In the genomic region with DNA sequence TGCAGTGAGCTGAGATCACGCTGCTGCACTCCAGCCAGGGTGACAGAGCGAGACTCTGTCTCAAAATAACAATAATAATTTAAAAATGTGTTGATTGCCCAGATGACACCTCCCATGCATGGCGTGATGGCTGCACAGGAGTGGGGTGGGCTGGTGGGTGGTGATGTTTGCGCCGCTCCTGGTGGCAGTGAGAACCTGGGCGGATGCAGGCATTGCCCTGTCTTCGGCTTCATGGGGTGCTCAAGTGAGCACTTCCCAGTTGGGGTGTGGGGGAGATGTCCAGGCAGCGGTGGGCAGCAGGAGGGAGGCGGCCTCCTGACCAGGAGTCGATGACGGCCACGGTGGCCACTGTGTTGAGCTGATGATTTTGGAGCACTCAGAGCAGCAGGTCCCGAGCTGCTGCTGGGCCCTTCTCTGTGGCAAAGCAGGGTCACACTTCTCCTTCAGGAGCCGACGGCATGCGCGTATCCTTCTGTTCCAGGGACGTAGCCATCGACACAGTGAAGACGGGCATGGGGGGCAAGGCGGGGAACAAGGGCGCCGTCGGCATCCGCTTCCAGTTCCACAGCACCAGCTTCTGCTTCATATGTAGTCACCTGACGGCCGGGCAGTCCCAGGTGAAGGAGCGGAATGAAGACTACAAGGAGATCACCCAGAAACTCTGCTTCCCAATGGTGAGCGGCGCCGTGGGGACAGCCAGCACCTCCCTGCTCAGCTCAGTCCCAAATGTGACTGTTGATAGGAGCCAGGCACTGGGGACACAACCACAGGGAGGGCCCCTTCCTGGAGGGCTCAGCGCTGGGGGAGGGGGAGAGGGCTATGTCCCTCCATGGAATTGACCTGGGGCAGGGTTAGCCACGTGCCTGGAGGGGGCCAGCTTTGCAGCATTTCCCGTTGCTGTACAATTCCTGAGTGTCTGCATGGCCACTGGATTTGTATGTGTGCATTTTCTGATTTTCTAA, we compare ENCODE assay signal across 14 cellular contexts.
DNase-seq lines count a peak whose midpoint lies in the region; ATAC-seq, FAIRE-seq and TF ChIP-seq lines count a peak whose summit lies in the region.
"Had no signal": no experiment of that assay in that cellular context is flagged by ENCODE, and none has a peak within 500 bp of the region (broad histone marks: within the 10 kb centered on the region; RNA-seq: fewer than 3 reads in every experiment).

No MANE protein-coding gene starts in this region.

- H3K36me3 Mint-ChIP-seq in activated CD8-positive, alpha-beta memory T cell treated with anti-CD3 and anti-CD28 coated beads, Interleukin-2, amount 10 ng/mL, durations not matched to agents 7 days and 5 days: peaks cover 34% of the 10 kb centered on the region
- H3K36me3 Mint-ChIP-seq in WTC11: peaks cover 10% of the 10 kb centered on the region
- peaks cover 56 to 78% of the 10 kb centered on the region in 2 donors for H3K36me3 Mint-ChIP-seq in stimulated activated naive B cell treated with anti-CD40 and anti-IgM and Interleukin-4, amounts not matched to agents 10 μg/mL and 1 μg/mL and 100 μg/mL, for 72 hours

- H3K9me3 Mint-ChIP-seq in activated CD8-positive, alpha-beta memory T cell treated with anti-CD3 and anti-CD28 coated beads, Interleukin-2, amount 10 ng/mL, durations not matched to agents 7 days and 5 days (ENCODE audit: low read depth): no peaks in the 10 kb centered on the region
- H3K9me3 Mint-ChIP-seq in WTC11: no peaks in the 10 kb centered on the region
- no peaks in the 10 kb centered on the region for H3K9me3 Mint-ChIP-seq in stimulated activated naive B cell treated with anti-CD40 and anti-IgM and Interleukin-4, amounts not matched to agents 10 μg/mL and 1 μg/mL and 100 μg/mL, for 72 hours

- no peak overlapping the region for H3K4me3 ChIP-seq in kidney (ENCODE audit: low read length in 2 of 2)
- H3K4me3 ChIP-seq: heart right ventricle, SK-N-MC, transverse colon had no signal

- H3K27ac Mint-ChIP-seq in activated CD8-positive, alpha-beta memory T cell treated with anti-CD3 and anti-CD28 coated beads, Interleukin-2, amount 10 ng/mL, durations not matched to agents 7 days and 5 days: peak overlapping the region; percentile 79
- H3K27ac Mint-ChIP-seq in WTC11: no peak overlapping the region
- no peak overlapping the region for H3K27ac Mint-ChIP-seq in stimulated activated naive B cell treated with anti-CD40 and anti-IgM and Interleukin-4, amounts not matched to agents 10 μg/mL and 1 μg/mL and 100 μg/mL, for 72 hours

- DNase-seq in activated CD8-positive, alpha-beta memory T cell treated with anti-CD3 and anti-CD28 coated beads, Interleukin-2, amount 10 ng/mL, durations not matched to agents 7 days and 5 days: no peak
- no peak for DNase-seq in activated CD8-positive, alpha-beta memory T cell treated with anti-CD3 and anti-CD28 coated beads, Interleukin-2, amount 50 U/mL, for 4 hours
- DNase-seq in WTC11 (ENCODE audit: low spot score) (no peak), kidney (peak; percentile 73), NCI-H748 (lab: John Stamatoyannopoulos, UW; ENCODE audit: unreplicated experiment) (no peak), SIG-M5 (lab: John Stamatoyannopoulos, UW) (no peak)
- no peak for DNase-seq in stimulated activated naive B cell treated with anti-CD40 and anti-IgM and Interleukin-4, amounts not matched to agents 10 μg/mL and 1 μg/mL and 100 μg/mL, for 72 hours
- DNase-seq: NCI-H2171 had no signal

- peaks cover 0 to 6% of the 10 kb centered on the region in 2 donors for H3K4me1 ChIP-seq in kidney (ENCODE audit: control insufficient read depth in 1 of 2, insufficient read depth in 1 of 2, low read depth in 1 of 2, low read length in 2 of 2)

- no peaks in the 10 kb centered on the region for H3K9me3 ChIP-seq in kidney (ENCODE audit: control insufficient read depth in 1 of 2, low read length in 2 of 2)
- H3K9me3 ChIP-seq: heart right ventricle, transverse colon had no signal

- H3K4me3 Mint-ChIP-seq in activated CD8-positive, alpha-beta memory T cell treated with anti-CD3 and anti-CD28 coated beads, Interleukin-2, amount 10 ng/mL, durations not matched to agents 7 days and 5 days: no peak overlapping the region
- no peak overlapping the region for H3K4me3 Mint-ChIP-seq in WTC11
- H3K4me3 Mint-ChIP-seq in stimulated activated naive B cell treated with anti-CD40 and anti-IgM and Interleukin-4, amounts not matched to agents 10 μg/mL and 1 μg/mL and 100 μg/mL, for 72 hours: no peak overlapping the region
- H3K4me3 Mint-ChIP-seq: activated naive CD8-positive, alpha-beta T cell had no signal

- CTCF ChIA-PET in activated CD8-positive, alpha-beta memory T cell treated with anti-CD3 and anti-CD28 coated beads, Interleukin-2, amount 10 ng/mL, durations not matched to agents 7 days and 5 days (lab: Charles Lee): interaction anchor here (0.6 to 5.4 kb wide), 40 partner anchors 7 to 798 kb away, joined by 3 to 39 read pairs (median 4); a partner anchor contains a TSS
- CTCF ChIA-PET in WTC11 (lab: Charles Lee): interaction anchor here (0.6 to 2.1 kb wide), 22 partner anchors 10 to 757 kb away, joined by 3 to 13 read pairs (median 4); no protein-coding TSS in a partner anchor

- FAIRE-seq in kidney (lab: Jason Lieb, UNC): no peak

- ATAC-seq in activated CD8-positive, alpha-beta memory T cell treated with anti-CD3 and anti-CD28 coated beads, Interleukin-2, amount 10 ng/mL, durations not matched to agents 7 days and 5 days: peak; percentile 18
- ATAC-seq in WTC11 (peak; percentile 49), HG03135 (IDR thresholded peaks at IDR 0.05; ENCODE audit: unreplicated experiment) (no peak)
- ATAC-seq in stimulated activated naive B cell treated with anti-CD40 and anti-IgM and Interleukin-4, amounts not matched to agents 10 μg/mL and 1 μg/mL and 100 μg/mL, for 72 hours (replicated peaks): peak; percentile 25 to 29

- H3K27ac ChIP-seq in kidney (ENCODE audit: low read depth in 2 of 2, low read length in 2 of 2): no peak overlapping the region
- H3K27ac ChIP-seq: SK-N-MC, transverse colon, VCaP had no signal

- no peaks in the 10 kb centered on the region for H3K27me3 Mint-ChIP-seq in activated CD8-positive, alpha-beta memory T cell treated with anti-CD3 and anti-CD28 coated beads, Interleukin-2, amount 10 ng/mL, durations not matched to agents 7 days and 5 days
- no peaks in the 10 kb centered on the region for H3K27me3 Mint-ChIP-seq in WTC11 (ENCODE audit: low read depth)
- no peaks in the 10 kb centered on the region for H3K27me3 Mint-ChIP-seq in stimulated activated naive B cell treated with anti-CD40 and anti-IgM and Interleukin-4, amounts not matched to agents 10 μg/mL and 1 μg/mL and 100 μg/mL, for 72 hours
- H3K27me3 Mint-ChIP-seq: activated naive CD8-positive, alpha-beta T cell had no signal

- POLR2A ChIA-PET in WTC11 (lab: Charles Lee): no interaction called here

- peaks cover 43% of the 10 kb centered on the region for H3K4me1 Mint-ChIP-seq in activated CD8-positive, alpha-beta memory T cell treated with anti-CD3 and anti-CD28 coated beads, Interleukin-2, amount 10 ng/mL, durations not matched to agents 7 days and 5 days
- peaks cover 12% of the 10 kb centered on the region for H3K4me1 Mint-ChIP-seq in WTC11
- peaks cover 12 to 23% of the 10 kb centered on the region in 2 donors for H3K4me1 Mint-ChIP-seq in stimulated activated naive B cell treated with anti-CD40 and anti-IgM and Interleukin-4, amounts not matched to agents 10 μg/mL and 1 μg/mL and 100 μg/mL, for 72 hours

- intact Hi-C loops in kidney (cut with DNase I): no loop called here

- TF ChIP-seq CTCF in WTC11 (IDR thresholded peaks at IDR 0.05) (no peak), kidney (IDR thresholded peaks at IDR 0.05; ENCODE audit: borderline replicate concordance, extremely low read depth, insufficient read depth) (no peak)

- peaks cover 0 to 3% of the 10 kb centered on the region in 2 donors for H3K36me3 ChIP-seq in kidney (ENCODE audit: control insufficient read depth in 1 of 2, insufficient read depth in 2 of 2, low read length in 2 of 2)

- no peak overlapping the region for H3K9ac ChIP-seq in kidney (ENCODE audit: low read length in 2 of 2)

TF ChIP-seq in WTC11, 78 proteins besides CTCF, POLR2A, EP300 and RAD21 (continues in another document):
- TF ChIP-seq, protein P1, sequence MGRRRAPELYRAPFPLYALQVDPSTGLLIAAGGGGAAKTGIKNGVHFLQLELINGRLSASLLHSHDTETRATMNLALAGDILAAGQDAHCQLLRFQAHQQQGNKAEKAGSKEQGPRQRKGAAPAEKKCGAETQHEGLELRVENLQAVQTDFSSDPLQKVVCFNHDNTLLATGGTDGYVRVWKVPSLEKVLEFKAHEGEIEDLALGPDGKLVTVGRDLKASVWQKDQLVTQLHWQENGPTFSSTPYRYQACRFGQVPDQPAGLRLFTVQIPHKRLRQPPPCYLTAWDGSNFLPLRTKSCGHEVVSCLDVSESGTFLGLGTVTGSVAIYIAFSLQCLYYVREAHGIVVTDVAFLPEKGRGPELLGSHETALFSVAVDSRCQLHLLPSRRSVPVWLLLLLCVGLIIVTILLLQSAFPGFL (CRISPR knock-in tag; IDR thresholded peaks at IDR 0.05; ENCODE audit: borderline replicate concordance): no peak
- TF ChIP-seq RELA (CRISPR knock-in tag; IDR thresholded peaks at IDR 0.05; ENCODE audit: borderline replicate concordance) (no peak), RORB (CRISPR knock-in tag; IDR thresholded peaks at IDR 0.05) (no peak)
- TF ChIP-seq, protein P2, sequence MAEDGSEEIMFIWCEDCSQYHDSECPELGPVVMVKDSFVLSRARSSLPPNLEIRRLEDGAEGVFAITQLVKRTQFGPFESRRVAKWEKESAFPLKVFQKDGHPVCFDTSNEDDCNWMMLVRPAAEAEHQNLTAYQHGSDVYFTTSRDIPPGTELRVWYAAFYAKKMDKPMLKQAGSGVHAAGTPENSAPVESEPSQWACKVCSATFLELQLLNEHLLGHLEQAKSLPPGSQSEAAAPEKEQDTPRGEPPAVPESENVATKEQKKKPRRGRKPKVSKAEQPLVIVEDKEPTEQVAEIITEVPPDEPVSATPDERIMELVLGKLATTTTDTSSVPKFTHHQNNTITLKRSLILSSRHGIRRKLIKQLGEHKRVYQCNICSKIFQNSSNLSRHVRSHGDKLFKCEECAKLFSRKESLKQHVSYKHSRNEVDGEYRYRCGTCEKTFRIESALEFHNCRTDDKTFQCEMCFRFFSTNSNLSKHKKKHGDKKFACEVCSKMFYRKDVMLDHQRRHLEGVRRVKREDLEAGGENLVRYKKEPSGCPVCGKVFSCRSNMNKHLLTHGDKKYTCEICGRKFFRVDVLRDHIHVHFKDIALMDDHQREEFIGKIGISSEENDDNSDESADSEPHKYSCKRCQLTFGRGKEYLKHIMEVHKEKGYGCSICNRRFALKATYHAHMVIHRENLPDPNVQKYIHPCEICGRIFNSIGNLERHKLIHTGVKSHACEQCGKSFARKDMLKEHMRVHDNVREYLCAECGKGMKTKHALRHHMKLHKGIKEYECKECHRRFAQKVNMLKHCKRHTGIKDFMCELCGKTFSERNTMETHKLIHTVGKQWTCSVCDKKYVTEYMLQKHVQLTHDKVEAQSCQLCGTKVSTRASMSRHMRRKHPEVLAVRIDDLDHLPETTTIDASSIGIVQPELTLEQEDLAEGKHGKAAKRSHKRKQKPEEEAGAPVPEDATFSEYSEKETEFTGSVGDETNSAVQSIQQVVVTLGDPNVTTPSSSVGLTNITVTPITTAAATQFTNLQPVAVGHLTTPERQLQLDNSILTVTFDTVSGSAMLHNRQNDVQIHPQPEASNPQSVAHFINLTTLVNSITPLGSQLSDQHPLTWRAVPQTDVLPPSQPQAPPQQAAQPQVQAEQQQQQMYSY (CRISPR knock-in tag; IDR thresholded peaks at IDR 0.05): no peak
